Comparison of ENCODE assay signal across 21 cellular contexts in genomic region chrX:46811101-46811500, GRCh38. TPM values are rescaled to one million over a fixed set of nuclear protein-coding genes. Genes with fewer than 3 reads are reported as not detected.
DNase-seq lines count a peak whose midpoint lies in the region; ATAC-seq, FAIRE-seq and TF ChIP-seq lines count a peak whose summit lies in the region.
"Had no signal": no experiment of that assay in that cellular context is flagged by ENCODE, and none has a peak within 500 bp of the region (broad histone marks: within the 10 kb centered on the region; RNA-seq: fewer than 3 reads in every experiment).

No MANE protein-coding gene starts in this region.

- no peaks in the 10 kb centered on the region for H3K9me3 Mint-ChIP-seq in T-cell
- H3K9me3 Mint-ChIP-seq in type B pancreatic cell: peaks cover 11% of the 10 kb centered on the region
- H3K9me3 Mint-ChIP-seq: CD8-positive, alpha-beta T cell had no signal

- CTCF ChIA-PET in T-cell (lab: Charles Lee): no interaction called here

- DNase-seq in GM19239 (ENCODE audit: insufficient read length, low spot score): no peak
- DNase-seq in fibroblast of mammary gland (ENCODE audit: low read depth): peak; percentile 14
- no peak for DNase-seq in T-cell
- no peak for DNase-seq in NCI-H187 treated with DMSO at 0.1 percent for 48 hours (lab: John Stamatoyannopoulos, UW)
- no peak for DNase-seq in type B pancreatic cell (ENCODE audit: extremely low spot score, unreplicated experiment)
- DNase-seq in NCI-H345 treated with DMSO at 0.1 percent for 48 hours (lab: John Stamatoyannopoulos, UW; ENCODE audit: unreplicated experiment): no peak
- DNase-seq: CD8-positive, alpha-beta T cell; DND-41; GDM1; KG1; NCI-H1048; NCI-H1436 treated with DMSO at 0.1 percent for 48 hours; NCI-H2081 treated with DMSO at 0.1 percent for 48 hours; NCI-H524; Peyer's patch; Right ventricle myocardium superior had no signal

- H3K4me3 Mint-ChIP-seq in T-cell: no peak overlapping the region
- no peak overlapping the region for H3K4me3 Mint-ChIP-seq in type B pancreatic cell
- H3K4me3 Mint-ChIP-seq: CD8-positive, alpha-beta T cell had no signal

- no peak for ATAC-seq in T-cell (replicated peaks in 1 of 4)
- ATAC-seq: CD8-positive, alpha-beta T cell had no signal

- H3K4me1 Mint-ChIP-seq in T-cell (no peaks in the 10 kb centered on the region), type B pancreatic cell (ENCODE audit: unreplicated experiment) (no peaks in the 10 kb centered on the region)

- H3K36me3 Mint-ChIP-seq in T-cell (no peaks in the 10 kb centered on the region), type B pancreatic cell (no peaks in the 10 kb centered on the region)
- H3K36me3 Mint-ChIP-seq: CD8-positive, alpha-beta T cell had no signal

- peak; percentile 40 for FAIRE-seq in GM19239 (lab: Jason Lieb, UNC)
- FAIRE-seq: GM12891, H1 had no signal

- H3K4me3 ChIP-seq in fibroblast of mammary gland (ENCODE audit: control insufficient read depth, low read depth, low read length): no peak overlapping the region
- H3K4me3 ChIP-seq: BLaER1, Peyer's patch, SK-N-MC had no signal

- no peak for TF ChIP-seq CTCF in VCaP (conservative IDR thresholded peaks at IDR 0.05)
- TF ChIP-seq CTCF in fibroblast of mammary gland (conservative IDR thresholded peaks at IDR 0.05; ENCODE audit: control insufficient read depth, insufficient read depth, low read depth, low read length): no peak
- no peak for TF ChIP-seq CTCF in type B pancreatic cell (conservative IDR thresholded peaks at IDR 0.05)

- POLR2A ChIA-PET in T-cell (lab: Charles Lee): no interaction called here

- peak overlapping the region; percentile 76 for H3K27ac ChIP-seq in VCaP
- H3K27ac ChIP-seq: BLaER1, Peyer's patch, SK-N-MC had no signal

- peaks cover 7 to 16% of the 10 kb centered on the region in 2 donors for H3K27me3 Mint-ChIP-seq in T-cell
- H3K27me3 Mint-ChIP-seq in type B pancreatic cell: no peaks in the 10 kb centered on the region

- H3K27ac Mint-ChIP-seq in T-cell (no peak overlapping the region), type B pancreatic cell (no peak overlapping the region)
- H3K27ac Mint-ChIP-seq: CD8-positive, alpha-beta T cell had no signal

RNA-seq across cellular contexts. Expression of gene RP2, which starts 25.7 kb away (rescaled TPM):
- 1 to 10 TPM; 3.5 to 7.2 (median 6.7) TPM for total RNA-seq in T-cell
- 7.7 TPM in 2 replicates for total RNA-seq in type B pancreatic cell (ENCODE audit: low replicate concordance)

RNA-seq across cellular contexts. Expression of gene SLC9A7, which starts 52.2 kb away (rescaled TPM):
- 1 to 10 TPM; 2.3 to 6.3 (median 3.7) TPM for total RNA-seq in T-cell
- total RNA-seq in type B pancreatic cell (ENCODE audit: low replicate concordance): 7.5 and 10.9 TPM in 2 replicates
